Comparison of ENCODE assay signal across 14 cellular contexts in the genomic region with DNA sequence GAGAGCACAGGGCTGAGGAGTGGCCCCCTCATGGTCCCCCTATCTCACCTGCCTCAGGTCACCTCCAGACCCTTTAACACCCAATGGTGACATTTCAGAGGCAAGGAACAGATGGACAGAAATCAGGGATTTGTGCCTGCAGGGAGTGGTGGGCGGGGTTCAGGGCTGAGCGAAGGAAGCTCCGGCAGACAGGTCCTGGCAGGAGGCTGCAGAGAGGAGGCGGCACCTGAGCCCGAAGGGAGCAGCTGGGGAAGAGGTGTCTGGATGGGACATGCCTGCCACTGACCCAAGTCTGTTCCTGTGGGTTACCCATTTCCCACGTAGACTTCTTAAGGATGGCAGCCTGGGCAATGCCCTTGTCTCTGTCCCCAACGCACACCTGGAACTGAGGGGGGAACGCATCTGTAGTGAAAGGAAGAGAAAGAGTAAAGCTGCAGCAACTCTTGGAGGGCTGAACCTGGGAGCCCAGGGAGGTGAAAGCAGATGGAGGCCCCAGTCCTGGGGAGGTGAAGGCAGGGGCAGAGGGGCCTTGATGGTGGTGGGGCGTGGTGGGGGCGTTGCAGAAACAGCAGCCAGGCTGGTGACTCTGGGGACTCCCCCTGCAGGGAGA.
DNase-seq lines count a peak whose midpoint lies in the region; ATAC-seq and TF ChIP-seq lines count a peak whose summit lies in the region.
"Had no signal": no experiment of that assay in that cellular context is flagged by ENCODE, and none has a peak within 500 bp of the region (broad histone marks: within the 10 kb centered on the region; RNA-seq: fewer than 3 reads in every experiment).

No MANE protein-coding gene starts in this region.

- peak overlapping the region; percentile 71 for H3K4me3 Mint-ChIP-seq in neural progenitor cell
- H3K4me3 Mint-ChIP-seq: CD8-positive, alpha-beta memory T cell; naive thymus-derived CD4-positive, alpha-beta T cell had no signal

- H3K9ac ChIP-seq in ES-I3 (ENCODE audit: low read depth, low read length) = peak overlapping the region; percentile 19
- peak overlapping the region; percentile 79 for H3K9ac ChIP-seq in NT2/D1 (ENCODE audit: insufficient read length, low read depth)
- H3K9ac ChIP-seq in neural progenitor cell = no peak overlapping the region

- H3K4me3 ChIP-seq in NT2/D1 (ENCODE audit: insufficient read length, low read depth) (peak overlapping the region; percentile 15), epithelial cell of proximal tubule (ENCODE audit: low read depth, low read length) (peak overlapping the region; percentile 25), neural progenitor cell (no peak overlapping the region)
- H3K4me3 ChIP-seq: adrenal gland had no signal

- H3K9me3 ChIP-seq in ES-I3 (ENCODE audit: control insufficient read depth, insufficient read depth, low read length) = 0 out of 2 replicates have a peak, but pooled peaks cover 6% of the 10 kb centered on the region
- peaks cover 15% of the 10 kb centered on the region for H3K9me3 ChIP-seq in NT2/D1 (ENCODE audit: insufficient read depth, low read length)
- no peaks in the 10 kb centered on the region for H3K9me3 ChIP-seq in neural progenitor cell (ENCODE audit: low read depth)
- H3K9me3 ChIP-seq: adrenal gland had no signal

- H3K4me2 ChIP-seq in neural progenitor cell = peak overlapping the region; percentile 62

- H3K4me1 Mint-ChIP-seq in neural progenitor cell = peaks cover 80% of the 10 kb centered on the region

- peaks cover 14% of the 10 kb centered on the region for H3K27me3 Mint-ChIP-seq in neural progenitor cell (ENCODE audit: insufficient read depth, low read depth)

- peaks cover 16% of the 10 kb centered on the region for H3K9me3 Mint-ChIP-seq in neural progenitor cell
- H3K9me3 Mint-ChIP-seq: CD8-positive, alpha-beta memory T cell had no signal

- ATAC-seq in GM18861 (IDR thresholded peaks at IDR 0.05; ENCODE audit: unreplicated experiment) = no peak
- ATAC-seq: naive thymus-derived CD4-positive, alpha-beta T cell had no signal

- no peaks in the 10 kb centered on the region for H3K79me2 ChIP-seq in neural progenitor cell (ENCODE audit: low read depth)

- H3K27ac Mint-ChIP-seq in neural progenitor cell = peak overlapping the region; percentile 60
- H3K27ac Mint-ChIP-seq: CD8-positive, alpha-beta memory T cell; naive thymus-derived CD4-positive, alpha-beta T cell had no signal

- peaks cover 41% of the 10 kb centered on the region for H3F3A ChIP-seq in neural progenitor cell (ENCODE audit: low read depth)

- H3K36me3 ChIP-seq in ES-I3 (ENCODE audit: insufficient read depth, low read length) (no peaks in the 10 kb centered on the region), NT2/D1 (ENCODE audit: insufficient read depth, insufficient read length, low read length) (no peaks in the 10 kb centered on the region), neural progenitor cell (no peaks in the 10 kb centered on the region)
- H3K36me3 ChIP-seq: adrenal gland had no signal

- TF ChIP-seq CTCF in epithelial cell of proximal tubule (conservative IDR thresholded peaks at IDR 0.05; ENCODE audit: low read depth, low read length) = no peak
- TF ChIP-seq CTCF in neural progenitor cell (IDR thresholded peaks at IDR 0.05) = no peak

- no peak overlapping the region for H3K27ac ChIP-seq in neural progenitor cell
- H3K27ac ChIP-seq: adrenal gland had no signal

- no peak overlapping the region for H2AFZ ChIP-seq in neural progenitor cell (replicated peaks)

- no peaks in the 10 kb centered on the region for H4K20me1 ChIP-seq in neural progenitor cell (ENCODE audit: low read depth)

- no peaks in the 10 kb centered on the region for H3K36me3 Mint-ChIP-seq in neural progenitor cell
- H3K36me3 Mint-ChIP-seq: CD8-positive, alpha-beta memory T cell had no signal

- DNase-seq in NT2/D1 (ENCODE audit: low read depth, low spot score) (peak; percentile 78), epithelial cell of proximal tubule (ENCODE audit: low read depth) (peak; percentile 4), neural progenitor cell (ENCODE audit: low spot score) (peak; percentile 58), NCI-H2081 treated with DMSO at 0.1 percent for 48 hours (lab: John Stamatoyannopoulos, UW) (no peak), foreskin melanocyte (no peak), NOMO-1 treated with dmso at 0.1 percent for 144 hours (lab: John Stamatoyannopoulos, UW; ENCODE audit: unreplicated experiment) (no peak)
- DNase-seq: naive thymus-derived CD4-positive, alpha-beta T cell; NCI-H1105 treated with DMSO at 0.1 percent for 48 hours; RPMI8226; stimulated activated CD4-positive, alpha-beta T cell treated with anti-CD3 and anti-CD28 coated beads, Interleukin-2, amount 100 ng/mL, for 24 hours had no signal

- peaks cover 3% of the 10 kb centered on the region; the same call in 1 of the 2 replicates for H3K4me1 ChIP-seq in ES-I3 (ENCODE audit: insufficient read depth, low read length)
- peaks cover 35% of the 10 kb centered on the region for H3K4me1 ChIP-seq in NT2/D1 (ENCODE audit: insufficient read depth, insufficient read length)
- peaks cover 32% of the 10 kb centered on the region for H3K4me1 ChIP-seq in neural progenitor cell

- H3K27me3 ChIP-seq in NT2/D1 (ENCODE audit: insufficient read depth, insufficient read length) = peaks cover 6% of the 10 kb centered on the region
- peaks cover 28% of the 10 kb centered on the region for H3K27me3 ChIP-seq in neural progenitor cell
- H3K27me3 ChIP-seq: adrenal gland had no signal

Comparison
In these comparisons a context has a peak if more than half of its experiments do, and no peak if none do; other contexts are left out.
1. DNase-seq: peak in NT2/D1 (single experiment), epithelial cell of proximal tubule (single experiment) and neural progenitor cell (single experiment); none in NCI-H2081 treated with DMSO at 0.1 percent for 48 hours (single experiment), foreskin melanocyte (single experiment) and NOMO-1 treated with dmso at 0.1 percent for 144 hours (single experiment).